ENCODE assay signal across 1 cellular context in the genomic region with DNA sequence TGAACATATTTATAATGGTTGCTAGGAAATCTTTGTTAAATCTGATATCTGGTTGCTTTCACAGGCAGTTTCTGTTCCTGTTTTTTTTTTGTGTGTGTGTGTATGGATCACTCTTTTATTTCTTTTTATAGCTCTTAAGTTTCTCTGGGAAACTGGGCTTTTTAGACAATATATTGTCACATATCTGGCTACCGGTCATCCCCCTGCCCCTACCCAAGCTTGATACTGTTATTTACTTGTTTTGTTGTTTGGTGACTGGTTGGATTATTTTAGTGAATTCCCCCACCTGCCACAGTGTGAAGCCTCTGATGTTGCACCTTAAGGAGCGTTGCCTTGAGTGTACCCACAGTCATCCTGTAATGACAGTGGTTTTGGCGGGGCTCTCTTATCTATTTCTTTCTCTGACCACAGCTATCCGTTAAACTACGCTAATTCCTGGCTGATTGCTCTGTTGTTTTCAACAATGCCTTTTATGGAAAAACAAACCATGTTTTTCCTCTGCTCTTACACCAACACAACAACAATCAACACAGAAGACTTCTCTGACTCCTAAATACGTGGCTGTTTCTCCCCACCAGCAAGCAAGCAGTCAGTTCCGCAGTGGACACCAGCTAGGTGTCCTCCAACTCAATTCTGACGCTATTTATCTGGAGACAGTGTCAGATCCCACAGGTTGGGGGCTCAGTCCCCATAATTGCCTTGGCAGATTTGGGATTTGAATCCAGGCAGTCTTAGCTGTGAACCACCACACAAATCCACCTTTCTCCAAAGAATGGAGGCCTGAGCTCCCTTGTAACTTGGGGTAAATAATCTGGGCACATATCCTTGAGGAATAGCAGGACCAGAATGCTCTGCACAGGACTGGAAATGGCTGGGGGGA.
A peak's percentile ranks its signal among the peaks of the same experiment; 100 is the strongest.
TF ChIP-seq lines count a peak whose summit lies in the region.

No MANE protein-coding gene starts in this region.

TF ChIP-seq in GM12878, 131 proteins besides CTCF, POLR2A, EP300 and RAD21 (continued from another document):
- peak; percentile 55 for TF ChIP-seq ZNF384 (IDR thresholded peaks at IDR 0.05; ENCODE audit: borderline replicate concordance, low read depth, low read length)
- peak; percentile 86 for TF ChIP-seq MEF2B (IDR thresholded peaks at IDR 0.05; ENCODE audit: partially characterized antibody, poor library complexity, severe bottlenecking)
- TF ChIP-seq SUPT20H (IDR thresholded peaks at IDR 0.05; ENCODE audit: borderline replicate concordance, control insufficient read depth, low read depth, low read length), result no peak
- TF ChIP-seq, protein P1, sequence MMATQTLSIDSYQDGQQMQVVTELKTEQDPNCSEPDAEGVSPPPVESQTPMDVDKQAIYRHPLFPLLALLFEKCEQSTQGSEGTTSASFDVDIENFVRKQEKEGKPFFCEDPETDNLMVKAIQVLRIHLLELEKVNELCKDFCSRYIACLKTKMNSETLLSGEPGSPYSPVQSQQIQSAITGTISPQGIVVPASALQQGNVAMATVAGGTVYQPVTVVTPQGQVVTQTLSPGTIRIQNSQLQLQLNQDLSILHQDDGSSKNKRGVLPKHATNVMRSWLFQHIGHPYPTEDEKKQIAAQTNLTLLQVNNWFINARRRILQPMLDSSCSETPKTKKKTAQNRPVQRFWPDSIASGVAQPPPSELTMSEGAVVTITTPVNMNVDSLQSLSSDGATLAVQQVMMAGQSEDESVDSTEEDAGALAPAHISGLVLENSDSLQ (IDR thresholded peaks at IDR 0.05), result no peak; the same call in 1 of the 2 replicates
- TF ChIP-seq JUND (IDR thresholded peaks at IDR 0.05; ENCODE audit: low read depth, low read length), result 0 out of 2 replicates have a peak, but pooled peaks have one; percentile 10
- TF ChIP-seq BACH1 (IDR thresholded peaks at IDR 0.05; ENCODE audit: borderline replicate concordance), result peak; percentile 72; the same call in 1 of the 2 replicates
- 0 out of 2 replicates have a peak, but pooled peaks have one; percentile 41 for TF ChIP-seq CREM (IDR thresholded peaks at IDR 0.05; ENCODE audit: low read depth)
- no peak for TF ChIP-seq EGR1 (IDR thresholded peaks at IDR 0.05; ENCODE audit: borderline replicate concordance in 1 of 2, low read depth in 2 of 2, low read length in 2 of 2)
- TF ChIP-seq, protein P2, sequence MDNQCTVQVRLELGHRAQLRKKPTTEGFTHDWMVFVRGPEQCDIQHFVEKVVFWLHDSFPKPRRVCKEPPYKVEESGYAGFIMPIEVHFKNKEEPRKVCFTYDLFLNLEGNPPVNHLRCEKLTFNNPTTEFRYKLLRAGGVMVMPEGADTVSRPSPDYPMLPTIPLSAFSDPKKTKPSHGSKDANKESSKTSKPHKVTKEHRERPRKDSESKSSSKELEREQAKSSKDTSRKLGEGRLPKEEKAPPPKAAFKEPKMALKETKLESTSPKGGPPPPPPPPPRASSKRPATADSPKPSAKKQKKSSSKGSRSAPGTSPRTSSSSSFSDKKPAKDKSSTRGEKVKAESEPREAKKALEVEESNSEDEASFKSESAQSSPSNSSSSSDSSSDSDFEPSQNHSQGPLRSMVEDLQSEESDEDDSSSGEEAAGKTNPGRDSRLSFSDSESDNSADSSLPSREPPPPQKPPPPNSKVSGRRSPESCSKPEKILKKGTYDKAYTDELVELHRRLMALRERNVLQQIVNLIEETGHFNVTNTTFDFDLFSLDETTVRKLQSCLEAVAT (IDR thresholded peaks at IDR 0.05), result peak; percentile 73; the same call in 1 of the 2 replicates
- peak; percentile 82; the same call in 1 of the 2 replicates for TF ChIP-seq MYB (IDR thresholded peaks at IDR 0.05; ENCODE audit: borderline replicate concordance, low read depth, low read length)
- TF ChIP-seq CREB1 (IDR thresholded peaks at IDR 0.05; ENCODE audit: low read depth), result peak; percentile 56; the same call in 1 of the 2 replicates
- TF ChIP-seq, protein P3, sequence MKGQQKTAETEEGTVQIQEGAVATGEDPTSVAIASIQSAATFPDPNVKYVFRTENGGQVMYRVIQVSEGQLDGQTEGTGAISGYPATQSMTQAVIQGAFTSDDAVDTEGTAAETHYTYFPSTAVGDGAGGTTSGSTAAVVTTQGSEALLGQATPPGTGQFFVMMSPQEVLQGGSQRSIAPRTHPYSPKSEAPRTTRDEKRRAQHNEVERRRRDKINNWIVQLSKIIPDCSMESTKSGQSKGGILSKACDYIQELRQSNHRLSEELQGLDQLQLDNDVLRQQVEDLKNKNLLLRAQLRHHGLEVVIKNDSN (IDR thresholded peaks at IDR 0.05; ENCODE audit: borderline replicate concordance, extremely low read length, insufficient read depth, low read depth, low read length), result no peak
- TF ChIP-seq KDM1A (IDR thresholded peaks at IDR 0.05; ENCODE audit: borderline replicate concordance), result no peak
- TF ChIP-seq RFX5 (IDR thresholded peaks at IDR 0.05; ENCODE audit: low read depth, low read length), result no peak
- TF ChIP-seq CBX3 (IDR thresholded peaks at IDR 0.05; ENCODE audit: borderline replicate concordance, low read depth), result no peak
- TF ChIP-seq, protein P4, sequence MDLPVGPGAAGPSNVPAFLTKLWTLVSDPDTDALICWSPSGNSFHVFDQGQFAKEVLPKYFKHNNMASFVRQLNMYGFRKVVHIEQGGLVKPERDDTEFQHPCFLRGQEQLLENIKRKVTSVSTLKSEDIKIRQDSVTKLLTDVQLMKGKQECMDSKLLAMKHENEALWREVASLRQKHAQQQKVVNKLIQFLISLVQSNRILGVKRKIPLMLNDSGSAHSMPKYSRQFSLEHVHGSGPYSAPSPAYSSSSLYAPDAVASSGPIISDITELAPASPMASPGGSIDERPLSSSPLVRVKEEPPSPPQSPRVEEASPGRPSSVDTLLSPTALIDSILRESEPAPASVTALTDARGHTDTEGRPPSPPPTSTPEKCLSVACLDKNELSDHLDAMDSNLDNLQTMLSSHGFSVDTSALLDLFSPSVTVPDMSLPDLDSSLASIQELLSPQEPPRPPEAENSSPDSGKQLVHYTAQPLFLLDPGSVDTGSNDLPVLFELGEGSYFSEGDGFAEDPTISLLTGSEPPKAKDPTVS (IDR thresholded peaks at IDR 0.05; ENCODE audit: low read depth, low read length), result no peak
- TF ChIP-seq SMARCA5 (IDR thresholded peaks at IDR 0.05), result peak; percentile 83
- TF ChIP-seq RAD51 (IDR thresholded peaks at IDR 0.05), result no peak
- no peak for TF ChIP-seq CBX5 (IDR thresholded peaks at IDR 0.05; ENCODE audit: low read depth)
- TF ChIP-seq, protein P5, sequence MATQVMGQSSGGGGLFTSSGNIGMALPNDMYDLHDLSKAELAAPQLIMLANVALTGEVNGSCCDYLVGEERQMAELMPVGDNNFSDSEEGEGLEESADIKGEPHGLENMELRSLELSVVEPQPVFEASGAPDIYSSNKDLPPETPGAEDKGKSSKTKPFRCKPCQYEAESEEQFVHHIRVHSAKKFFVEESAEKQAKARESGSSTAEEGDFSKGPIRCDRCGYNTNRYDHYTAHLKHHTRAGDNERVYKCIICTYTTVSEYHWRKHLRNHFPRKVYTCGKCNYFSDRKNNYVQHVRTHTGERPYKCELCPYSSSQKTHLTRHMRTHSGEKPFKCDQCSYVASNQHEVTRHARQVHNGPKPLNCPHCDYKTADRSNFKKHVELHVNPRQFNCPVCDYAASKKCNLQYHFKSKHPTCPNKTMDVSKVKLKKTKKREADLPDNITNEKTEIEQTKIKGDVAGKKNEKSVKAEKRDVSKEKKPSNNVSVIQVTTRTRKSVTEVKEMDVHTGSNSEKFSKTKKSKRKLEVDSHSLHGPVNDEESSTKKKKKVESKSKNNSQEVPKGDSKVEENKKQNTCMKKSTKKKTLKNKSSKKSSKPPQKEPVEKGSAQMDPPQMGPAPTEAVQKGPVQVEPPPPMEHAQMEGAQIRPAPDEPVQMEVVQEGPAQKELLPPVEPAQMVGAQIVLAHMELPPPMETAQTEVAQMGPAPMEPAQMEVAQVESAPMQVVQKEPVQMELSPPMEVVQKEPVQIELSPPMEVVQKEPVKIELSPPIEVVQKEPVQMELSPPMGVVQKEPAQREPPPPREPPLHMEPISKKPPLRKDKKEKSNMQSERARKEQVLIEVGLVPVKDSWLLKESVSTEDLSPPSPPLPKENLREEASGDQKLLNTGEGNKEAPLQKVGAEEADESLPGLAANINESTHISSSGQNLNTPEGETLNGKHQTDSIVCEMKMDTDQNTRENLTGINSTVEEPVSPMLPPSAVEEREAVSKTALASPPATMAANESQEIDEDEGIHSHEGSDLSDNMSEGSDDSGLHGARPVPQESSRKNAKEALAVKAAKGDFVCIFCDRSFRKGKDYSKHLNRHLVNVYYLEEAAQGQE (IDR thresholded peaks at IDR 0.05; ENCODE audit: low read depth, low read length), result no peak
- peak; percentile 84 for TF ChIP-seq IKZF1 (conservative IDR thresholded peaks at IDR 0.05)
- TF ChIP-seq RB1 (IDR thresholded peaks at IDR 0.05; ENCODE audit: borderline replicate concordance), result peak; percentile 57; the same call in 1 of the 2 replicates
- no peak for TF ChIP-seq YY1 (IDR thresholded peaks at IDR 0.05; ENCODE audit: low read depth, low read length)
- TF ChIP-seq ZZZ3 (IDR thresholded peaks at IDR 0.05; ENCODE audit: control insufficient read depth, insufficient read length, low read depth), result no peak
- TF ChIP-seq FOXK2 (IDR thresholded peaks at IDR 0.05), result no peak
- no peak for TF ChIP-seq LARP7 (IDR thresholded peaks at IDR 0.05)
- TF ChIP-seq NRF1 (conservative IDR thresholded peaks at IDR 0.05; ENCODE audit: low read depth, low read length), result no peak
- TF ChIP-seq ZNF274 (IDR thresholded peaks at IDR 0.05; ENCODE audit: insufficient read depth, insufficient read length), result no peak
- no peak for TF ChIP-seq CHD1 (IDR thresholded peaks at IDR 0.05; ENCODE audit: low read depth, low read length)
- peak; percentile 44; the same call in 1 of the 2 replicates for TF ChIP-seq JUNB (IDR thresholded peaks at IDR 0.05)
